8 cellular contexts compared by ENCODE assay signal in the genomic region with DNA sequence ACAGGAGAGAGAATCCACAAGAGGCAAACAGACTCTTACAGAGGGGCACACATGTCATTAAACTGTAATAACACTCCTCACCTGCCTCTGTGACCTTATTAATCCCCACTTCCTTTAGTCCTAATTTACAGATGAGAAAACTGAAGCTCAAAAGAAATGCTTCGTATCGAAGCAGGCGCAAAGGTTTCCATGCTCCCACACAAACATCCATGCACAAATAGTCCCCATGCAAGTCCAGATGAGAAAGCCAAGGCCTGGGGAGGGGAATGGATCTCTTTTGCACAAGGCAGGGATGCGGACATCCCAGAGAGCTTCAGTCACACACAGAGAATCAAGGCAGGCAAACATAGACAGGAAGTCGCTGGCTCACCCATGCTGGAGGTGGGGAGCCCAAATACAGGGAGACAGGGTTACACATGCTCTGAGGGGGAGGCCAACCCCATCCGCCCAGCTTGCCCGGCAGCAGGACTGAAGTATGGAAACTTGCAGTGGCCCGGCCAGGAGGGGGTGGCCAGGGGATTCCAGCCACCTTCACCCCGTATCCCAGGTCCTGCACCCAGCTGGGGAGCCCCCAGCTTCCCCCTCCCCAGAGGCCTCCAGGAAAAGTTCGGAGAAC. TPM values are rescaled to one million over a fixed set of nuclear protein-coding genes. Genes with fewer than 3 reads are reported as not detected.
DNase-seq lines count a peak whose midpoint lies in the region; ATAC-seq, FAIRE-seq and TF ChIP-seq lines count a peak whose summit lies in the region.

No MANE protein-coding gene starts in this region.

- H3K27me3 ChIP-seq in GM23338 (ENCODE audit: insufficient read depth) (peaks cover 85% of the 10 kb centered on the region), K562 (ENCODE audit: control insufficient read depth in 2 of 2, insufficient read depth in 2 of 2, low read length in 2 of 2) (peaks cover 0 to 16% of the 10 kb centered on the region in 2 experiments; a peak in 4 of 5 replicates), mesendoderm (ENCODE audit: insufficient read depth, low read length, poor library complexity) (no peaks in the 10 kb centered on the region)

- H3K79me1 ChIP-seq in mesendoderm (ENCODE audit: low read length) = no peaks in the 10 kb centered on the region

- H3K79me2 ChIP-seq in GM23338 (replicated peaks; ENCODE audit: insufficient read depth) = no peaks in the 10 kb centered on the region
- no peaks in the 10 kb centered on the region for H3K79me2 ChIP-seq in K562 (ENCODE audit: control insufficient read depth, insufficient read depth, low read length)
- no peaks in the 10 kb centered on the region for H3K79me2 ChIP-seq in mesendoderm (ENCODE audit: control insufficient read depth, insufficient read depth, low read length)

- TF ChIP-seq RAD21 in K562 (CRISPR knock-in tag; conservative IDR thresholded peaks at IDR 0.05 in 1 of 2, IDR thresholded peaks at IDR 0.05 in 1 of 2) = no peak

- H3K9me3 ChIP-seq in K562 (replicated peaks; ENCODE audit: control insufficient read depth, insufficient read depth, low read depth, low read length) = no peaks in the 10 kb centered on the region

- H4K20me1 ChIP-seq in GM23338 (replicated peaks; ENCODE audit: insufficient read depth) (0 out of 2 replicates have a peak, but pooled peaks cover 8% of the 10 kb centered on the region), K562 (replicated peaks; ENCODE audit: control insufficient read depth, insufficient read depth, low read length) (no peaks in the 10 kb centered on the region; the same call in 1 of the 2 replicates)

- H3K56ac ChIP-seq in mesendoderm (ENCODE audit: low read length) = peak overlapping the region; percentile 93

- no peak overlapping the region for H3K4ac ChIP-seq in mesendoderm (ENCODE audit: low read depth, low read length)

- H3K4me1 ChIP-seq in GM23338 (ENCODE audit: insufficient read depth) (peaks cover 16% of the 10 kb centered on the region), K562 (replicated peaks in 1 of 2; ENCODE audit: control insufficient read depth in 2 of 2, insufficient read depth in 2 of 2, low read length in 2 of 2) (peaks cover 19 to 48% of the 10 kb centered on the region in 2 experiments; a peak in 4 of 5 replicates), mesendoderm (ENCODE audit: control insufficient read depth, low read depth, low read length) (peaks cover 3% of the 10 kb centered on the region)

- H4K5ac ChIP-seq in mesendoderm (ENCODE audit: low read length) = no peak overlapping the region

- H3K18ac ChIP-seq in mesendoderm (ENCODE audit: low read length) = no peak overlapping the region

- no peak for TF ChIP-seq POLR2A in K562 (conservative IDR thresholded peaks at IDR 0.05)

- H3F3A ChIP-seq in GM23338 (replicated peaks; ENCODE audit: low read depth) = peaks cover 21% of the 10 kb centered on the region; the same call in 1 of the 2 replicates

- no peak for TF ChIP-seq EP300 in K562 (IDR thresholded peaks at IDR 0.05; ENCODE audit: low read length)

- H3K36me3 Mint-ChIP-seq in GM23338 (ENCODE audit: low read depth) = no peaks in the 10 kb centered on the region; the same call in 2 of the 3 replicates

- no peak overlapping the region for H2BK15ac ChIP-seq in mesendoderm (replicated peaks; ENCODE audit: low read depth)

- peaks cover 65% of the 10 kb centered on the region for H3K27me3 Mint-ChIP-seq in GM23338 (ENCODE audit: insufficient read depth, low read depth, poor library complexity)

- H4K8ac ChIP-seq in mesendoderm (ENCODE audit: low read depth, low read length) = no peak overlapping the region

- H3K4me3 Mint-ChIP-seq in GM23338 = peak overlapping the region; percentile 68

- no peak overlapping the region for H3K23ac ChIP-seq in mesendoderm (ENCODE audit: low read length)

- POLR2A ChIA-PET in AG04449 (lab: Yijun Ruan, JAX) (interaction anchor here (0.7 kb wide), 1 partner anchor 53 kb away, joined by 3 read pairs; no protein-coding TSS in a partner anchor), K562 (lab: Yijun Ruan, JAX) (interaction anchor here (0.6 to 1.3 kb wide), 7 partner anchors 11 to 128 kb away, joined by 3 to 5 read pairs (median 3); no protein-coding TSS in a partner anchor)

- H2AFZ ChIP-seq in GM23338 = peak overlapping the region; percentile 95
- peak overlapping the region; percentile 69; the same call in 1 of the 2 replicates for H2AFZ ChIP-seq in K562 (ENCODE audit: low read depth, low read length)

- H3K36me3 ChIP-seq in GM23338 (ENCODE audit: insufficient read depth) = no peaks in the 10 kb centered on the region
- H3K36me3 ChIP-seq in K562 (ENCODE audit: control insufficient read depth, insufficient read depth, low read length) = no peaks in the 10 kb centered on the region
- H3K36me3 ChIP-seq in mesendoderm (ENCODE audit: control insufficient read depth, insufficient read depth, low read length) = no peaks in the 10 kb centered on the region

- no peaks in the 10 kb centered on the region; the same call in 2 of the 3 replicates for H3K9me3 Mint-ChIP-seq in GM23338

- H2AK5ac ChIP-seq in mesendoderm (ENCODE audit: low read length) = no peak overlapping the region

- no TSS peak for BruUV-seq in K562 (replicated peaks; lab: Mats Ljungman, UMichigan)

- TF ChIP-seq CTCF in AG04449 (IDR thresholded peaks at IDR 0.05; ENCODE audit: insufficient read depth, low read length, missing control alignments) = no peak
- TF ChIP-seq CTCF in GM23338 (conservative IDR thresholded peaks at IDR 0.05; ENCODE audit: low read depth in 2 of 2) = no peak
- no peak for TF ChIP-seq CTCF in K562 (IDR thresholded peaks at IDR 0.05 in 2 of 3, conservative IDR thresholded peaks at IDR 0.05 in 1 of 3; ENCODE audit: insufficient read depth in 2 of 3, low read depth in 1 of 3, low read length in 3 of 3)

- no peak for FAIRE-seq in K562 (lab: Jason Lieb, UNC)

- H3K9ac ChIP-seq in K562 (ENCODE audit: insufficient read depth in 1 of 2, low read depth in 2 of 2, low read length in 2 of 2) = peak overlapping the region in 1 of 2 experiments; percentile 86; a peak in 2 of 4 replicates
- peak overlapping the region; percentile 83 for H3K9ac ChIP-seq in mesendoderm (ENCODE audit: low read length)

- ATAC-seq in GM23338 (peak; percentile 1), K562 (no peak), GM21390 (IDR thresholded peaks at IDR 0.05; ENCODE audit: unreplicated experiment) (no peak), GM19395 (IDR thresholded peaks at IDR 0.05; ENCODE audit: unreplicated experiment) (no peak)

- no peaks in the 10 kb centered on the region for H3K9me1 ChIP-seq in K562 (ENCODE audit: control insufficient read depth, insufficient read depth, low read length)

- intact Hi-C loops in K562 (cut with micrococcal nuclease) = no loop called here

- no peak for DNase-seq in AG04449 (ENCODE audit: low read depth, low spot score)
- DNase-seq in GM23338 (ENCODE audit: low spot score) = peak; percentile 44
- DNase-seq in K562 (ENCODE audit: extremely low read depth in 1 of 4, low spot score in 3 of 4) = no peak
- no peak for DNase-seq in mesendoderm
- DNase-seq in NCI-H1092 (lab: John Stamatoyannopoulos, UW) = no peak
- no peak for DNase-seq in AG08396 (ENCODE audit: low spot score)

- 64% methylated on average over 10 of the region's 10 CpGs for WGBS in K562 (ENCODE audit: insufficient coverage, low coverage, missing lambda C conversion rate)
- WGBS in mesendoderm (ENCODE audit: extremely low coverage, insufficient coverage, low lambda C conversion rate) = no CpG with 5 or more reads among the region's 10 CpGs

- H2BK5ac ChIP-seq in mesendoderm (ENCODE audit: low read length) = no peak overlapping the region

- CTCF ChIA-PET in AG04449 (lab: Yijun Ruan, JAX) = interaction anchor here (0.7 to 3.6 kb wide), 6 partner anchors 8 to 201 kb away, joined by 3 to 14 read pairs (median 6); a partner anchor contains a TSS
- CTCF ChIA-PET in K562 (lab: Yijun Ruan, JAX; ENCODE audit: low intra/inter-chr PET ratio) = no interaction called here

- H3K27ac ChIP-seq in GM23338 (ENCODE audit: low read depth) = no peak overlapping the region
- H3K27ac ChIP-seq in K562 (ENCODE audit: extremely low read depth, low read depth, low read length) = no peak overlapping the region
- no peak overlapping the region for H3K27ac ChIP-seq in mesendoderm (ENCODE audit: low read depth, low read length)

- H3K9me2 ChIP-seq in GM23338 (ENCODE audit: insufficient read depth) = no peaks in the 10 kb centered on the region

- no peak overlapping the region for H2BK120ac ChIP-seq in mesendoderm (ENCODE audit: low read depth, low read length)

- peaks cover 25% of the 10 kb centered on the region for H3K4me1 Mint-ChIP-seq in GM23338

- peak overlapping the region; percentile 55 for H3K4me3 ChIP-seq in AG04449 (ENCODE audit: low read depth, low read length)
- peak overlapping the region; percentile 78 for H3K4me3 ChIP-seq in GM23338
- peak overlapping the region; percentile 30 for H3K4me3 ChIP-seq in K562
- H3K4me3 ChIP-seq in mesendoderm (ENCODE audit: low read length) = peak overlapping the region; percentile 31

- in situ Hi-C loops in K562 (cut with MboI) = no loop called here

- H3K27ac Mint-ChIP-seq in GM23338 = no peak overlapping the region

- H3K4me2 ChIP-seq in GM23338 = peak overlapping the region; percentile 95
- peak overlapping the region; percentile 49 for H3K4me2 ChIP-seq in K562 (ENCODE audit: insufficient read depth, low read length)
- H3K4me2 ChIP-seq in mesendoderm (ENCODE audit: low read length) = peak overlapping the region; percentile 45

RNA-seq across cellular contexts. Expression of a gene that starts 0.5 kb away (rescaled TPM):
- 3.1 and 8.0 TPM in 2 replicates for total RNA-seq in GM23338 (2014; rRNA removed; shearing (Covaris generic))
- polyA plus RNA-seq in GM23338 (2016; fragmentation: Nextera tagmentation; extraction: Ambion mirVana) (4.6 and 4.8 TPM in 2 replicates), K562 (2011; rRNA removed) (0.14 and 0.54 TPM in 2 replicates), K562 (2014; fragmentation: Illumina TruSeq; extraction: Trizol) (0.17 TPM in 1 of 2 replicates, not detected in the other), K562 (2014; fragmentation: Nextera tagmentation; extraction: Ambion mirVana) (under 1 TPM in 1 of 2 experiments, not detected in 1; 0.03 TPM), K562 (2014; rRNA removed) (0.12 and 0.49 TPM in 2 replicates)
- 0.48 and 1.0 TPM in 2 replicates for total RNA-seq in K562 (2011; cell fraction: chromatin; rRNA removed; ENCODE audit: low replicate concordance)
- 0.92 and 1.0 TPM in 2 replicates for total RNA-seq in K562 (2011; cell fraction: nucleolus; rRNA removed)
- 0.31 and 0.81 TPM in 2 replicates for total RNA-seq in K562 (2011; cell fraction: nucleoplasm; rRNA removed)
- total RNA-seq in K562 (2014; rRNA removed) (0.18 and 0.37 TPM in 2 replicates), K562 (2014; rRNA removed; fragmentation: Illumina TruSeq; extraction: Trizol) (0.26 TPM in 1 of 2 replicates, not detected in the other), K562 (2015; rRNA removed; fragmentation: Illumina TruSeq; extraction: Trizol) (0.11 TPM in 1 of 2 replicates, not detected in the other), K562 (2021) (0.16 and 0.35 TPM in 2 replicates)
- polyA plus RNA-seq in K562 (2011; cell fraction: cytosol; rRNA removed) = 0.19 and 1.3 TPM in 2 replicates
- polyA plus RNA-seq in K562 (2011; cell fraction: nucleus; rRNA removed) = 0.15 and 0.46 TPM in 2 replicates
- polyA plus RNA-seq in K562 (2012) = 0.12 and 0.25 TPM in 2 replicates
- 0.67 and 0.78 TPM in 2 replicates for polyA minus RNA-seq in K562 (2011; rRNA and poly(A)+ RNA removed)
- not detected in 2 replicates for polyA minus RNA-seq in K562 (2011; cell fraction: cytosol; rRNA and poly(A)+ RNA removed)
- polyA minus RNA-seq in K562 (2011; cell fraction: nucleus; rRNA and poly(A)+ RNA removed) = 0.27 and 0.44 TPM in 2 replicates
- polyA plus RNA-seq in mesendoderm (2013, experiment 1 of 2) = 2.4 TPM
- polyA plus RNA-seq in mesendoderm (2013, experiment 2 of 2) = 2.4 TPM

RNA-seq across cellular contexts. Expression of a gene that starts 13.6 kb away (rescaled TPM):
- 71.5 and 77.5 TPM in 2 replicates for total RNA-seq in GM23338 (2014; rRNA removed; shearing (Covaris generic))
- polyA plus RNA-seq in GM23338 (2016; fragmentation: Nextera tagmentation; extraction: Ambion mirVana) (46.5 and 57.8 TPM in 2 replicates), K562 (2011; rRNA removed) (62.6 and 72.0 TPM in 2 replicates), K562 (2014; fragmentation: Illumina TruSeq; extraction: Trizol) (56.1 and 61.8 TPM in 2 replicates), K562 (2014; fragmentation: Nextera tagmentation; extraction: Ambion mirVana) (1 to 10 TPM; 2.1 to 8.3 TPM), K562 (2014; rRNA removed) (64.3 and 67.5 TPM in 2 replicates)
- 50.9 and 183 TPM in 2 replicates for total RNA-seq in K562 (2011; cell fraction: chromatin; rRNA removed; ENCODE audit: low replicate concordance)
- 102 and 110 TPM in 2 replicates for total RNA-seq in K562 (2011; cell fraction: nucleolus; rRNA removed)
- total RNA-seq in K562 (2011; cell fraction: nucleoplasm; rRNA removed) = 55.9 and 62.1 TPM in 2 replicates
- total RNA-seq in K562 (2014; rRNA removed) (78.3 and 99.2 TPM in 2 replicates), K562 (2014; rRNA removed; fragmentation: Illumina TruSeq; extraction: Trizol) (52.7 and 64.4 TPM in 2 replicates), K562 (2015; rRNA removed; fragmentation: Illumina TruSeq; extraction: Trizol) (81.5 and 82.9 TPM in 2 replicates), K562 (2021) (95.6 and 96.4 TPM in 2 replicates)
- polyA plus RNA-seq in K562 (2011; cell fraction: cytosol; rRNA removed) = 55.6 and 109 TPM in 2 replicates
- polyA plus RNA-seq in K562 (2011; cell fraction: nucleus; rRNA removed) = 51.7 and 82.4 TPM in 2 replicates
- 62.6 and 63.7 TPM in 2 replicates for polyA plus RNA-seq in K562 (2012)
- 54.1 and 87.9 TPM in 2 replicates for polyA minus RNA-seq in K562 (2011; rRNA and poly(A)+ RNA removed)
- 50.6 and 75.7 TPM in 2 replicates for polyA minus RNA-seq in K562 (2011; cell fraction: cytosol; rRNA and poly(A)+ RNA removed)
- 28.0 and 39.2 TPM in 2 replicates for polyA minus RNA-seq in K562 (2011; cell fraction: nucleus; rRNA and poly(A)+ RNA removed)
- polyA plus RNA-seq in mesendoderm (2013, experiment 1 of 2) = 36.4 TPM
- polyA plus RNA-seq in mesendoderm (2013, experiment 2 of 2) = 34.5 TPM

RNA-seq across cellular contexts. Expression of a gene that starts 26.9 kb away (rescaled TPM):
- total RNA-seq in GM23338 (2014; rRNA removed; shearing (Covaris generic)) = 53.2 and 55.5 TPM in 2 replicates
- polyA plus RNA-seq in GM23338 (2016; fragmentation: Nextera tagmentation; extraction: Ambion mirVana) = 15.1 and 19.1 TPM in 2 replicates
- 20.6 and 77.4 TPM in 2 replicates for total RNA-seq in K562 (2011; cell fraction: chromatin; rRNA removed; ENCODE audit: low replicate concordance)
- total RNA-seq in K562 (2011; cell fraction: nucleolus; rRNA removed) = 91.2 and 95.1 TPM in 2 replicates
- 39.5 and 45.9 TPM in 2 replicates for total RNA-seq in K562 (2011; cell fraction: nucleoplasm; rRNA removed)
- 37.2 and 41.3 TPM in 2 replicates for total RNA-seq in K562 (2014; rRNA removed)
- 9.1 and 12.8 TPM in 2 replicates for total RNA-seq in K562 (2014; rRNA removed; fragmentation: Illumina TruSeq; extraction: Trizol)
- total RNA-seq in K562 (2015; rRNA removed; fragmentation: Illumina TruSeq; extraction: Trizol) = 22.9 and 26.8 TPM in 2 replicates
- 55.9 and 66.1 TPM in 2 replicates for total RNA-seq in K562 (2021)
- polyA plus RNA-seq in K562 (2011; rRNA removed) = 20.4 and 27.9 TPM in 2 replicates
- polyA plus RNA-seq in K562 (2011; cell fraction: cytosol; rRNA removed) = 36.3 and 59.9 TPM in 2 replicates
- polyA plus RNA-seq in K562 (2011; cell fraction: nucleus; rRNA removed) = 75.3 and 124 TPM in 2 replicates
- polyA plus RNA-seq in K562 (2012) = 45.0 and 67.2 TPM in 2 replicates
- 22.9 and 40.2 TPM in 2 replicates for polyA plus RNA-seq in K562 (2014; fragmentation: Illumina TruSeq; extraction: Trizol)
- polyA plus RNA-seq in K562 (2014; fragmentation: Nextera tagmentation; extraction: Ambion mirVana) = 1 to 10 TPM in 1 of 2 experiments, under 1 TPM in 1; 0.51 to 1.7 TPM
- 45.4 and 55.3 TPM in 2 replicates for polyA plus RNA-seq in K562 (2014; rRNA removed)
- polyA minus RNA-seq in K562 (2011; rRNA and poly(A)+ RNA removed) = 7.4 and 12.6 TPM in 2 replicates
- polyA minus RNA-seq in K562 (2011; cell fraction: cytosol; rRNA and poly(A)+ RNA removed) = 18.2 and 37.3 TPM in 2 replicates
- polyA minus RNA-seq in K562 (2011; cell fraction: nucleus; rRNA and poly(A)+ RNA removed) = 20.8 and 24.9 TPM in 2 replicates
- polyA plus RNA-seq in mesendoderm (2013, experiment 1 of 2) = 23.0 TPM
- 23.3 TPM for polyA plus RNA-seq in mesendoderm (2013, experiment 2 of 2)

RNA-seq across cellular contexts. Expression of a gene that starts 49.0 kb away (rescaled TPM):
- 23.8 and 25.0 TPM in 2 replicates for total RNA-seq in GM23338 (2014; rRNA removed; shearing (Covaris generic))
- polyA plus RNA-seq in GM23338 (2016; fragmentation: Nextera tagmentation; extraction: Ambion mirVana) (43.2 and 48.8 TPM in 2 replicates), K562 (2011; rRNA removed) (20.0 and 22.8 TPM in 2 replicates), K562 (2014; fragmentation: Illumina TruSeq; extraction: Trizol) (35.2 and 37.7 TPM in 2 replicates), K562 (2014; fragmentation: Nextera tagmentation; extraction: Ambion mirVana) (1 to 10 TPM; 1.1 to 2.0 TPM), K562 (2014; rRNA removed) (45.3 and 50.7 TPM in 2 replicates)
- 85.4 and 105 TPM in 2 replicates for total RNA-seq in K562 (2011; cell fraction: chromatin; rRNA removed; ENCODE audit: low replicate concordance)
- total RNA-seq in K562 (2011; cell fraction: nucleolus; rRNA removed) = 60.1 and 62.2 TPM in 2 replicates
- 49.0 and 54.8 TPM in 2 replicates for total RNA-seq in K562 (2011; cell fraction: nucleoplasm; rRNA removed)
- total RNA-seq in K562 (2014; rRNA removed) (44.6 and 50.3 TPM in 2 replicates), K562 (2014; rRNA removed; fragmentation: Illumina TruSeq; extraction: Trizol) (21.9 and 22.0 TPM in 2 replicates), K562 (2015; rRNA removed; fragmentation: Illumina TruSeq; extraction: Trizol) (24.7 and 25.0 TPM in 2 replicates), K562 (2021) (34.3 and 37.7 TPM in 2 replicates)
- polyA plus RNA-seq in K562 (2011; cell fraction: cytosol; rRNA removed) = 10.8 and 17.6 TPM in 2 replicates
- polyA plus RNA-seq in K562 (2011; cell fraction: nucleus; rRNA removed) = 52.6 and 92.9 TPM in 2 replicates
- polyA plus RNA-seq in K562 (2012) = 34.7 and 40.9 TPM in 2 replicates
- polyA minus RNA-seq in K562 (2011; rRNA and poly(A)+ RNA removed) = 15.9 and 20.0 TPM in 2 replicates
- polyA minus RNA-seq in K562 (2011; cell fraction: cytosol; rRNA and poly(A)+ RNA removed) = 19.5 and 21.1 TPM in 2 replicates
- polyA minus RNA-seq in K562 (2011; cell fraction: nucleus; rRNA and poly(A)+ RNA removed) = 19.5 and 20.2 TPM in 2 replicates
- 32.6 TPM for polyA plus RNA-seq in mesendoderm (2013, experiment 1 of 2)
- polyA plus RNA-seq in mesendoderm (2013, experiment 2 of 2) = 31.2 TPM

RNA-seq across cellular contexts. Expression of a gene that starts 52.0 kb away (rescaled TPM):
- total RNA-seq in GM23338 (2014; rRNA removed; shearing (Covaris generic)) = 1.4 and 3.2 TPM in 2 replicates
- polyA plus RNA-seq in GM23338 (2016; fragmentation: Nextera tagmentation; extraction: Ambion mirVana) = 4.0 and 5.8 TPM in 2 replicates
- total RNA-seq in K562 (2011; cell fraction: chromatin; rRNA removed; ENCODE audit: low replicate concordance) = 3.0 and 4.1 TPM in 2 replicates
- 4.5 and 5.1 TPM in 2 replicates for total RNA-seq in K562 (2011; cell fraction: nucleolus; rRNA removed)
- total RNA-seq in K562 (2011; cell fraction: nucleoplasm; rRNA removed) = 4.1 and 6.0 TPM in 2 replicates
- 1.7 and 2.7 TPM in 2 replicates for total RNA-seq in K562 (2014; rRNA removed)
- 1.7 and 2.4 TPM in 2 replicates for total RNA-seq in K562 (2014; rRNA removed; fragmentation: Illumina TruSeq; extraction: Trizol)
- 3.2 and 3.7 TPM in 2 replicates for total RNA-seq in K562 (2015; rRNA removed; fragmentation: Illumina TruSeq; extraction: Trizol)
- 4.1 and 4.7 TPM in 2 replicates for total RNA-seq in K562 (2021)
- 5.7 and 6.6 TPM in 2 replicates for polyA plus RNA-seq in K562 (2011; rRNA removed)
- polyA plus RNA-seq in K562 (2011; cell fraction: cytosol; rRNA removed) = 9.6 and 11.2 TPM in 2 replicates
- 4.6 and 6.0 TPM in 2 replicates for polyA plus RNA-seq in K562 (2011; cell fraction: nucleus; rRNA removed)
- polyA plus RNA-seq in K562 (2012) = 4.6 and 12.8 TPM in 2 replicates
- 3.7 and 4.0 TPM in 2 replicates for polyA plus RNA-seq in K562 (2014; fragmentation: Illumina TruSeq; extraction: Trizol)
- 1 to 10 TPM in 1 of 2 experiments, under 1 TPM in 1; 0.41 to 1.0 TPM for polyA plus RNA-seq in K562 (2014; fragmentation: Nextera tagmentation; extraction: Ambion mirVana)
- polyA plus RNA-seq in K562 (2014; rRNA removed) = 6.7 and 8.2 TPM in 2 replicates
- polyA minus RNA-seq in K562 (2011; rRNA and poly(A)+ RNA removed) = 1.7 and 2.1 TPM in 2 replicates
- polyA minus RNA-seq in K562 (2011; cell fraction: cytosol; rRNA and poly(A)+ RNA removed) = 1.9 and 5.0 TPM in 2 replicates
- 1.1 and 1.2 TPM in 2 replicates for polyA minus RNA-seq in K562 (2011; cell fraction: nucleus; rRNA and poly(A)+ RNA removed)
- 0.93 TPM for polyA plus RNA-seq in mesendoderm (2013, experiment 1 of 2)
- 1.1 TPM for polyA plus RNA-seq in mesendoderm (2013, experiment 2 of 2)

Comparison
In these comparisons a context has a peak if more than half of its experiments do, and no peak if none do; other contexts are left out.
1. H3K4me2 ChIP-seq: peak in every context shown above with its lines; median percentile 95 in GM23338; 49 in K562; 45 in mesendoderm.